In the genomic region with DNA sequence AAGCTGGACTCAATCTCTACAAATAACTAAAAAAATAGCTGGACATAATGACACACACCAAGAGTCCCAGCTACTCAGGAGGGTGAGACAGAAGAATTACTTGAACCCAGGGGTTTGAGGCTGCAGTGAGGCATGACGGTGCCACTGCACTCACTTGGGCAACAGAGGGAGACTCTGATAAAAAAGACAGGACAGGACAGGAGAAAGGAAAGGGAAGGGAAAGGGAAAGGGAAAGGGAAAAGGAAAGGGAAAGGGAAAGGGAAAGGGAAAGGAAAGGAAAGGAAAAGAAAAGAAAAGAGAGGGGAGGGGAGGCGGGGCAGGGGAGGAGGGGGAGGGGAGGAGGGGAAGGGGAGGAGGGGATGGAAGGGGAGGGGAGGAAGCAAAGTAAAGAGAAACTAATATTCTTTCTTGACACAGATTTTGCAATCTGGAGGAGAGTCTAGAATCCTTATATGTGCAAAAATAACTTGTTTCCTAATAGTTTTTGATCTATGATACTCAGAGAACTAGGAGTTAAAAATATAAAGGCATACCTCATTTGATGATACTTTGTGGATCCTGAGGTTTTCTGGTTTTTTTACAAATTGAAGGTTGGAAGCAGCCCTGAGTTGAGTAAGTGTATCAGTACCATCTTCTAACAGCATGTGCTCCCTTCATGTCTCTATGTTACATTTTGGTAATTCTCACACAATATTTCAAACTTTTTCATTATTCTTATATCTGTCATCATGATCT, we compare ENCODE assay signal across 9 cellular contexts. TPM values are rescaled to one million over a fixed set of nuclear protein-coding genes. Genes with fewer than 3 reads are reported as not detected.
A peak's percentile ranks its signal among the peaks of the same experiment; 100 is the strongest.
DNase-seq lines count a peak whose midpoint lies in the region; ATAC-seq and TF ChIP-seq lines count a peak whose summit lies in the region.
"Had no signal": no experiment of that assay in that cellular context is flagged by ENCODE, and none has a peak within 500 bp of the region (broad histone marks: within the 10 kb centered on the region; RNA-seq: fewer than 3 reads in every experiment).

No MANE protein-coding gene starts in this region.

- no peak overlapping the region for H3K27ac ChIP-seq in upper lobe of right lung

- H3K36me3 Mint-ChIP-seq in HFFc6 (ENCODE audit: low read depth), result peaks cover 51% of the 10 kb centered on the region
- peaks cover 37% of the 10 kb centered on the region for H3K36me3 Mint-ChIP-seq in WTC11
- peaks cover 52% of the 10 kb centered on the region for H3K36me3 Mint-ChIP-seq in nephron progenitor cell (ENCODE audit: low read depth)

- DNase-seq in HFFc6, result no peak
- no peak for DNase-seq in WTC11 (ENCODE audit: low spot score)
- DNase-seq in nephron progenitor cell, result no peak
- no peak for DNase-seq in DMS53 treated with DMSO at 0.1 percent for 48 hours (lab: John Stamatoyannopoulos, UW; ENCODE audit: unreplicated experiment)
- DNase-seq in upper lobe of right lung, result no peak
- no peak for DNase-seq in HUDEP-2 (lab: John Stamatoyannopoulos, UW; ENCODE audit: unreplicated experiment in 76 of 76)
- DNase-seq: SHP77 treated with DMSO at 0.1 percent for 48 hours had no signal

- H3K27ac Mint-ChIP-seq in HFFc6, result peak overlapping the region; percentile 70
- H3K27ac Mint-ChIP-seq in WTC11, result peak overlapping the region; percentile 51; the same call in 1 of the 2 replicates
- peak overlapping the region; percentile 55 for H3K27ac Mint-ChIP-seq in nephron progenitor cell

- POLR2A ChIA-PET in WTC11 (lab: Charles Lee), result no interaction called here

- H3K4me1 ChIP-seq in upper lobe of right lung, result peaks cover 45% of the 10 kb centered on the region

- H3K4me3 Mint-ChIP-seq in HFFc6, result peak overlapping the region; percentile 22
- H3K4me3 Mint-ChIP-seq in WTC11, result no peak overlapping the region
- no peak overlapping the region for H3K4me3 Mint-ChIP-seq in nephron progenitor cell
- H3K4me3 Mint-ChIP-seq: nephron had no signal

- H3K9me3 Mint-ChIP-seq in HFFc6, result no peaks in the 10 kb centered on the region
- H3K9me3 Mint-ChIP-seq in WTC11, result no peaks in the 10 kb centered on the region
- no peaks in the 10 kb centered on the region for H3K9me3 Mint-ChIP-seq in nephron progenitor cell
- H3K9me3 Mint-ChIP-seq: nephron had no signal

- no peaks in the 10 kb centered on the region for H3K27me3 ChIP-seq in upper lobe of right lung

- H3K4me3 ChIP-seq in upper lobe of right lung, result no peak overlapping the region

- CTCF ChIA-PET in WTC11 (lab: Charles Lee), result no interaction called here

- no peaks in the 10 kb centered on the region for H3K9me3 ChIP-seq in upper lobe of right lung

- no peak for TF ChIP-seq CTCF in HFFc6 (IDR thresholded peaks at IDR 0.05)
- TF ChIP-seq CTCF in WTC11 (IDR thresholded peaks at IDR 0.05), result no peak
- no peak for TF ChIP-seq CTCF in nephron progenitor cell (IDR thresholded peaks at IDR 0.05)
- no peak for TF ChIP-seq CTCF in upper lobe of right lung (IDR thresholded peaks at IDR 0.05)

- ATAC-seq in GM18861 (IDR thresholded peaks at IDR 0.05; ENCODE audit: unreplicated experiment), result peak; percentile 11
- ATAC-seq in WTC11, result no peak
- ATAC-seq in upper lobe of right lung, result no peak

- H3K4me1 Mint-ChIP-seq in HFFc6 (ENCODE audit: low read depth), result peaks cover 57% of the 10 kb centered on the region
- peaks cover 16% of the 10 kb centered on the region for H3K4me1 Mint-ChIP-seq in WTC11
- peaks cover 21% of the 10 kb centered on the region for H3K4me1 Mint-ChIP-seq in nephron progenitor cell

- H3K27me3 Mint-ChIP-seq in HFFc6 (ENCODE audit: insufficient read depth), result no peaks in the 10 kb centered on the region; the same call in 1 of the 2 replicates
- no peaks in the 10 kb centered on the region for H3K27me3 Mint-ChIP-seq in WTC11 (ENCODE audit: low read depth)
- H3K27me3 Mint-ChIP-seq in nephron progenitor cell (ENCODE audit: low read depth, poor library complexity), result no peaks in the 10 kb centered on the region

- intact Hi-C loops in upper lobe of right lung (cut with DNase I), result no loop called here

- H3K36me3 ChIP-seq in upper lobe of right lung, result peaks cover 53% of the 10 kb centered on the region

TF ChIP-seq in WTC11, 78 proteins besides CTCF, POLR2A, EP300 and RAD21:
- TF ChIP-seq ETV6 (CRISPR knock-in tag; IDR thresholded peaks at IDR 0.05) (no peak), EMX1 (CRISPR knock-in tag; IDR thresholded peaks at IDR 0.05) (no peak), RORB (CRISPR knock-in tag; IDR thresholded peaks at IDR 0.05) (no peak)
- TF ChIP-seq, protein P1, sequence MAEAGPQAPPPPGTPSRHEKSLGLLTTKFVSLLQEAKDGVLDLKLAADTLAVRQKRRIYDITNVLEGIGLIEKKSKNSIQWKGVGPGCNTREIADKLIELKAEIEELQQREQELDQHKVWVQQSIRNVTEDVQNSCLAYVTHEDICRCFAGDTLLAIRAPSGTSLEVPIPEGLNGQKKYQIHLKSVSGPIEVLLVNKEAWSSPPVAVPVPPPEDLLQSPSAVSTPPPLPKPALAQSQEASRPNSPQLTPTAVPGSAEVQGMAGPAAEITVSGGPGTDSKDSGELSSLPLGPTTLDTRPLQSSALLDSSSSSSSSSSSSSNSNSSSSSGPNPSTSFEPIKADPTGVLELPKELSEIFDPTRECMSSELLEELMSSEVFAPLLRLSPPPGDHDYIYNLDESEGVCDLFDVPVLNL (CRISPR knock-in tag; IDR thresholded peaks at IDR 0.05; ENCODE audit: borderline replicate concordance, low read depth), result no peak
- TF ChIP-seq, protein P2, sequence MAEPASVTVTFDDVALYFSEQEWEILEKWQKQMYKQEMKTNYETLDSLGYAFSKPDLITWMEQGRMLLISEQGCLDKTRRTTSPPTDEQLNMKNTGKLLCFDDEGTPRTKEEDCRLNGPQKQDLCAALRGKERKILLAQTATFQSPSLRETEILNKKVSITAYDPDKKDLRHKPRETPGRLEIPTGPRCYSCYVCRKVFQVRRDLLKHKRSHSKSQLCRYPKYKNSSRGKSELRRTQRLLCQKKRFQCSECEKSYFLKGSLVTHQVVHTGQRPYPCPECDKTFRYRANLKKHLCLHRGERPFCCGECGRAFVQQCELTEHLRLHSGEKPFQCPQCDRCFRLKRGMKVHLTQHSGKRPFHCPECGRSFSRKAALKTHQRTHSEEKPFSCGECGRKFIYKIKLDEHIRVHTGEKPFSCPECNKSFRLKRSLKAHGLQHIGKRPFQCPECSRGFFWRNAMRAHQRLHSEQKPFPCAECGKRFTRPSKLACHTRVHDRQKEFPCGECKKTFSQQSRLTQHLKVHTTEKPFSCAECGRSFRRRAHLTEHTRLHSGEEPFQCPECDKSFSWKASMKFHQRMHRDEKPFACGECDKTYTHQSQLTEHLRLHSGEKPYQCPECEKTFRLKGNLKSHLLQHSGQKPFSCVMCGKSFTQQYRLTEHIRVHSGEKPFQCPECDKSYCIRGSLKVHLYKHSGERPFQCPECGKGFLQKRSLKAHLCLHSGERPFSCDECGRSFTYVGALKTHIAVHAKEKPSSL (CRISPR knock-in tag; conservative IDR thresholded peaks at IDR 0.05), result no peak

RNA-seq across cellular contexts. Expression of a gene that starts 8.0 kb away (rescaled TPM):
- 100 to 1,000 TPM; 203 to 231 (median 215) TPM for total RNA-seq in HFFc6 (2021; fragmentation: NEBNext Ultra II Directional; extraction: Animal tissue kit (Norgen Biotek cat#: 25700))
- total RNA-seq in WTC11 (2021) (102 to 111 TPM (median 109 TPM) in 3 replicates), upper lobe of right lung (150 TPM)

RNA-seq across cellular contexts. Expression of a gene that starts 15.8 kb away (rescaled TPM):
- total RNA-seq in HFFc6 (2021; fragmentation: NEBNext Ultra II Directional; extraction: Animal tissue kit (Norgen Biotek cat#: 25700)), result 1 to 10 TPM; 4.6 to 5.7 (median 4.9) TPM
- total RNA-seq in WTC11 (2021), result 18.9 to 21.3 TPM (median 20.7 TPM) in 3 replicates
- total RNA-seq in upper lobe of right lung, result 12.5 TPM

RNA-seq across cellular contexts. Expression of a gene that starts 29.7 kb away (rescaled TPM):
- 10 to 100 TPM in 3 of 6 experiments, 1 to 10 TPM in 3; 5.1 to 12.3 (median 10.4) TPM for total RNA-seq in HFFc6 (2021; fragmentation: NEBNext Ultra II Directional; extraction: Animal tissue kit (Norgen Biotek cat#: 25700))
- total RNA-seq in WTC11 (2021), result 4.4 to 5.2 TPM (median 4.6 TPM) in 3 replicates
- 15.4 TPM for total RNA-seq in upper lobe of right lung
